In genomic region chr11:14645247-14645912, GRCh38 we compare ENCODE assay signal across 8 cellular contexts. TPM values are rescaled to one million over a fixed set of nuclear protein-coding genes. Genes with fewer than 3 reads are reported as not detected.
DNase-seq lines count a peak whose midpoint lies in the region; ATAC-seq and TF ChIP-seq lines count a peak whose summit lies in the region.

No MANE protein-coding gene starts in this region.

- intact Hi-C loops in PC-3 (cut with micrococcal nuclease) (loop anchor here (10.0 kb wide), 1 partner anchor 249 kb away; the partner anchor contains the start of gene CYP2R1), dorsolateral prefrontal cortex (cut with DNase I) (loop anchor here (10.0 kb wide), 2 partner anchors 101 to 249 kb away; partner anchors contain the start of gene CYP2R1 (in 1 of the 2))

- no peak for ATAC-seq in PC-3
- no peak for ATAC-seq in HG03457 (IDR thresholded peaks at IDR 0.05; ENCODE audit: unreplicated experiment)
- ATAC-seq in GM19035 (IDR thresholded peaks at IDR 0.05; ENCODE audit: unreplicated experiment), result no peak

- no peak overlapping the region for H3K9ac ChIP-seq in PC-3 (ENCODE audit: low read length)

- POLR2A ChIA-PET in PC-3 (lab: Charles Lee; ENCODE audit: unreplicated experiment), result no interaction called here

- peak overlapping the region; percentile 97 for H3K4me2 ChIP-seq in PC-3 (ENCODE audit: low read length)

- peaks cover 4% of the 10 kb centered on the region for H3K9me3 Mint-ChIP-seq in nephron progenitor cell

- peaks cover 46% of the 10 kb centered on the region for H3K4me1 Mint-ChIP-seq in nephron progenitor cell

- H3K4me1 ChIP-seq in PC-3 (ENCODE audit: insufficient read depth, low read length), result peaks cover 5% of the 10 kb centered on the region; the same call in 1 of the 2 replicates

- peak overlapping the region; percentile 85 for H3K4me3 Mint-ChIP-seq in nephron progenitor cell

- no peak overlapping the region for H3K27ac Mint-ChIP-seq in nephron progenitor cell

- H3K27me3 ChIP-seq in PC-3 (ENCODE audit: low read length) (peaks cover 78% of the 10 kb centered on the region), dorsolateral prefrontal cortex (peaks cover 0 to 23% (median 0%) of the 10 kb centered on the region in 45 donors)

- no peaks in the 10 kb centered on the region for H4K20me1 ChIP-seq in PC-3 (ENCODE audit: low read length)

- no peak for TF ChIP-seq CTCF in PC-3 (conservative IDR thresholded peaks at IDR 0.05; ENCODE audit: low read depth, low read length)
- no peak for TF ChIP-seq CTCF in dorsolateral prefrontal cortex (IDR thresholded peaks at IDR 0.05 in 54 of 56, conservative IDR thresholded peaks at IDR 0.05 in 2 of 56; ENCODE audit: low read depth in 1 of 56, partially characterized antibody in 56 of 56)
- no peak for TF ChIP-seq CTCF in nephron progenitor cell (IDR thresholded peaks at IDR 0.05)

- H3K36me3 ChIP-seq in PC-3 (ENCODE audit: low read depth, low read length), result no peaks in the 10 kb centered on the region

- BruUV-seq in PC-3 (replicated peaks; lab: Mats Ljungman, UMichigan), result no TSS peak

- peaks cover 11% of the 10 kb centered on the region for H3K36me3 Mint-ChIP-seq in nephron progenitor cell (ENCODE audit: low read depth)

- H3K9me3 ChIP-seq in PC-3 (ENCODE audit: low read length), result no peaks in the 10 kb centered on the region

- H3K79me2 ChIP-seq in PC-3 (ENCODE audit: low read length), result no peaks in the 10 kb centered on the region

- peak overlapping the region; percentile 78; the same call in 1 of the 2 replicates for H2AFZ ChIP-seq in PC-3 (ENCODE audit: low read length)

- DNase-seq in NCI-H510A treated with DMSO at 0.1 percent for 48 hours (lab: John Stamatoyannopoulos, UW) (peak; percentile 27), NCI-H510A (lab: John Stamatoyannopoulos, UW) (no peak), PC-3 (no peak), dorsolateral prefrontal cortex (no peak), nephron progenitor cell (no peak), NCI-H774 (lab: John Stamatoyannopoulos, UW) (no peak)

- no peak overlapping the region for H3K27ac ChIP-seq in PC-3 (ENCODE audit: low read length)
- no peak overlapping the region for H3K27ac ChIP-seq in dorsolateral prefrontal cortex

- no peaks in the 10 kb centered on the region for H3K9me2 ChIP-seq in PC-3 (replicated peaks; ENCODE audit: low read length)

- H3K4me3 ChIP-seq in PC-3 (ENCODE audit: low read length) (peak overlapping the region; percentile 68), dorsolateral prefrontal cortex (peak overlapping the region; percentile 60 to 92 (median 81))

- no peaks in the 10 kb centered on the region for H3F3A ChIP-seq in PC-3 (ENCODE audit: low read length, unreplicated experiment)

- peaks cover 4% of the 10 kb centered on the region for H3K27me3 Mint-ChIP-seq in nephron progenitor cell (ENCODE audit: low read depth, poor library complexity)

- CTCF ChIA-PET in PC-3 (lab: Charles Lee), result interaction anchor here (0.6 kb wide), 1 partner anchor 88 kb away, joined by 4 read pairs; no protein-coding TSS in a partner anchor

RNA-seq across cellular contexts. Expression of gene PDE3B, which starts 1.8 kb away (rescaled TPM):
- total RNA-seq in PC-3 (2014; rRNA removed) (0.11 TPM in 1 of 2 replicates, not detected in the other), dorsolateral prefrontal cortex (10 to 100 TPM in 114 of 120 experiments, 1 to 10 TPM in 6; 7.7 to 24.9 (median 14.6) TPM)
